ENCODE assay signal across 8 cellular contexts in genomic region chr10:128095023-128095752, GRCh38. TPM values are rescaled to one million over a fixed set of nuclear protein-coding genes. Genes with fewer than 3 reads are reported as not detected.
DNase-seq lines count a peak whose midpoint lies in the region; ATAC-seq and TF ChIP-seq lines count a peak whose summit lies in the region.

No MANE protein-coding gene starts in this region.

- peak; percentile 50 for ATAC-seq in GM18868 (IDR thresholded peaks at IDR 0.05; ENCODE audit: unreplicated experiment)
- ATAC-seq in HG03378 (IDR thresholded peaks at IDR 0.05; ENCODE audit: unreplicated experiment): peak; percentile 61
- ATAC-seq in naive thymus-derived CD8-positive, alpha-beta T cell: peak; percentile 85 to 94

- DNase-seq in activated CD4-positive, alpha-beta T cell treated with anti-CD3 and anti-CD28 coated beads, Interleukin-2, amount 10 ng/mL, durations not matched to agents 24 days and 14 days: peak; percentile 68
- peak in 4 of 10 donors; percentile 5 to 47 (median 38) for DNase-seq in naive thymus-derived CD8-positive, alpha-beta T cell
- DNase-seq in coronary artery (ENCODE audit: low spot score) (no peak), posterior vena cava (ENCODE audit: low spot score) (no peak), 8988T (no peak), superior temporal gyrus (ENCODE audit: extremely low spot score) (no peak)

- peaks cover 34% of the 10 kb centered on the region for H3K4me1 Mint-ChIP-seq in activated CD4-positive, alpha-beta T cell treated with anti-CD3 and anti-CD28 coated beads, Interleukin-2, amount 10 ng/mL, durations not matched to agents 24 days and 14 days
- peaks cover 24 to 43% (median 34%) of the 10 kb centered on the region in 4 donors for H3K4me1 Mint-ChIP-seq in naive thymus-derived CD8-positive, alpha-beta T cell

- intact Hi-C loops in activated CD4-positive, alpha-beta T cell treated with anti-CD3 and anti-CD28 coated beads, Interleukin-2, amount 10 ng/mL, durations not matched to agents 24 days and 14 days (cut with micrococcal nuclease): no loop called here
- intact Hi-C loops in posterior vena cava (cut with DNase I): loop anchor here in 1 of 2 donors (1.0 kb wide), 1 partner anchor 30 kb away; no protein-coding TSS in a partner anchor

- no peak overlapping the region for H3K27ac ChIP-seq in coronary artery

- POLR2A ChIA-PET in naive thymus-derived CD8-positive, alpha-beta T cell (lab: Charles Lee): interaction anchor here (0.7 kb wide), 1 partner anchor 41 kb away, joined by 3 read pairs; no protein-coding TSS in a partner anchor

- TF ChIP-seq CTCF in coronary artery (IDR thresholded peaks at IDR 0.05): no peak

- H3K4me3 Mint-ChIP-seq in activated CD4-positive, alpha-beta T cell treated with anti-CD3 and anti-CD28 coated beads, Interleukin-2, amount 10 ng/mL, durations not matched to agents 24 days and 14 days: no peak overlapping the region
- peak overlapping the region in 6 of 10 donors; percentile 10 to 70 (median 22) for H3K4me3 Mint-ChIP-seq in naive thymus-derived CD8-positive, alpha-beta T cell

- peaks cover 38% of the 10 kb centered on the region for H3K36me3 Mint-ChIP-seq in activated CD4-positive, alpha-beta T cell treated with anti-CD3 and anti-CD28 coated beads, Interleukin-2, amount 10 ng/mL, durations not matched to agents 24 days and 14 days (ENCODE audit: low read depth)
- H3K36me3 Mint-ChIP-seq in naive thymus-derived CD8-positive, alpha-beta T cell: no peaks in the 10 kb centered on the region

- H3K27me3 Mint-ChIP-seq in activated CD4-positive, alpha-beta T cell treated with anti-CD3 and anti-CD28 coated beads, Interleukin-2, amount 10 ng/mL, durations not matched to agents 24 days and 14 days: no peaks in the 10 kb centered on the region
- H3K27me3 Mint-ChIP-seq in naive thymus-derived CD8-positive, alpha-beta T cell: no peaks in the 10 kb centered on the region

- H3K27ac Mint-ChIP-seq in activated CD4-positive, alpha-beta T cell treated with anti-CD3 and anti-CD28 coated beads, Interleukin-2, amount 10 ng/mL, durations not matched to agents 24 days and 14 days: peak overlapping the region; percentile 77
- H3K27ac Mint-ChIP-seq in naive thymus-derived CD8-positive, alpha-beta T cell: peak overlapping the region in 6 of 10 donors; percentile 16 to 85 (median 48)

- no peak overlapping the region for H3K4me3 ChIP-seq in coronary artery

- H3K9me3 Mint-ChIP-seq in activated CD4-positive, alpha-beta T cell treated with anti-CD3 and anti-CD28 coated beads, Interleukin-2, amount 10 ng/mL, durations not matched to agents 24 days and 14 days: no peaks in the 10 kb centered on the region
- no peaks in the 10 kb centered on the region for H3K9me3 Mint-ChIP-seq in naive thymus-derived CD8-positive, alpha-beta T cell

RNA-seq across cellular contexts. Expression of gene MKI67, which starts 31.0 kb away (rescaled TPM):
- 161 and 164 TPM in 2 replicates for total RNA-seq in activated CD4-positive, alpha-beta T cell treated with anti-CD3 and anti-CD28 coated beads, Interleukin-2, amount 10 ng/mL, durations not matched to agents 24 days and 14 days
- total RNA-seq in naive thymus-derived CD8-positive, alpha-beta T cell: under 1 TPM; 0.08 to 0.34 TPM
- 1 to 10 TPM in 1 of 3 donors, under 1 TPM in 1, not detected in 1; 0.77 to 2.4 TPM for polyA plus RNA-seq in naive thymus-derived CD8-positive, alpha-beta T cell
- total RNA-seq in posterior vena cava: 1 to 10 TPM in 1 of 2 donors, under 1 TPM in 1; 0.62 to 2.0 TPM

Comparison
In these comparisons a context has a peak if more than half of its experiments do, and no peak if none do; other contexts are left out.
1. RNA of gene MKI67, which starts 31.0 kb away (total RNA-seq): 161 to 164 TPM in activated CD4-positive, alpha-beta T cell treated with anti-CD3 and anti-CD28 coated beads, Interleukin-2, amount 10 ng/mL, durations not matched to agents 24 days and 14 days; 0.62 to 2.0 TPM in posterior vena cava and 0.08 to 0.34 TPM in naive thymus-derived CD8-positive, alpha-beta T cell; every median in the first group is over 10 times any median in the second.
2. Peak in every context shown above with its lines, with median percentiles within 50 percentile points of each other: ATAC-seq.